ENCODE assay signal across 8 cellular contexts in genomic region chr17:7169215-7169908, GRCh38. TPM values are rescaled to one million over a fixed set of nuclear protein-coding genes. Genes with fewer than 3 reads are reported as not detected.
"Had no signal": no experiment of that assay in that cellular context is flagged by ENCODE, and none has a peak within 500 bp of the region (broad histone marks: within the 10 kb centered on the region; RNA-seq: fewer than 3 reads in every experiment).

No MANE protein-coding gene starts in this region.

RNA-seq across cellular contexts. Expression of gene ASGR1, which starts 9.8 kb away (rescaled TPM):
- total RNA-seq: HT-29, RPMI7951 had no signal

RNA-seq across cellular contexts. Expression of gene ASGR2, which starts 54.7 kb away (rescaled TPM):
- total RNA-seq: HT-29, LHCN-M2, MCF 10A, OCI-LY7, PC-9, Peyer's patch, RPMI7951, SJCRH30 had no signal
